ENCODE assay signal across 16 cellular contexts in the genomic region with DNA sequence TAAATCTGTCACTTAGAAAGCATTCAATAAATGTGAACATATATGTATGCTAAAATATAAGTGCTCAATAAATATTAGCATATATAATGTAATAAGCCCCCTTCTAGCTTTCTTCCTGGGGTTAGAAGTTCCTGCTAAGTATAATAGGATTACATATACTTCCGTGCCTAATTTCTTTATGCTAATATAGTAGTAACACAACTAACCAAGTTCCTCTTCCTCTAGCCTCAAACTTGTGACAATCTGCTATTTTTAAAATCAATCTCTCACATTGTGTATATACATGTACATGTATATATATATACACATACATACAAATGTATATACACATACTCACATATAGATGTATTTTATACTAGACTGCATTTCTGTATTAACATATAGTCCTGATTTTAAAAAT. TPM values are rescaled to one million over a fixed set of nuclear protein-coding genes. Genes with fewer than 3 reads are reported as not detected.
DNase-seq lines count a peak whose midpoint lies in the region; ATAC-seq and TF ChIP-seq lines count a peak whose summit lies in the region.
"Had no signal": no experiment of that assay in that cellular context is flagged by ENCODE, and none has a peak within 500 bp of the region (broad histone marks: within the 10 kb centered on the region; RNA-seq: fewer than 3 reads in every experiment).

No MANE protein-coding gene starts in this region.

- ATAC-seq in HG02885 (IDR thresholded peaks at IDR 0.05; ENCODE audit: poor library complexity, unreplicated experiment) (peak; percentile 45), memory B cell (ENCODE audit: low read depth) (peak; percentile 51)

- H3K4me1 Mint-ChIP-seq in memory B cell (peaks cover 44% of the 10 kb centered on the region), osteocyte (ENCODE audit: unreplicated experiment) (peaks cover 31% of the 10 kb centered on the region)

- DNase-seq in A673 (ENCODE audit: low spot score) (peak; percentile 33), memory B cell (ENCODE audit: low spot score in 2 of 2) (no peak), osteocyte (ENCODE audit: extremely low spot score, unreplicated experiment) (no peak), NCI-H2081 treated with DMSO at 0.1 percent for 48 hours (lab: John Stamatoyannopoulos, UW) (no peak), GM13976 (ENCODE audit: low spot score) (no peak), NCI-H1694 (lab: John Stamatoyannopoulos, UW) (no peak)
- DNase-seq: CD4-positive, CD25-positive, alpha-beta regulatory T cell; DMS53; KBM-7; NCI-H1417; NCI-H2081; NCI-H524; NK-92 treated with Interleukin-12 subunit alpha and Interleukin-12 subunit beta, amount 100 ng/mL, for 24 hours; SHP77 treated with DMSO at 0.1 percent for 48 hours had no signal

- H3K36me3 Mint-ChIP-seq in memory B cell (peaks cover 5% of the 10 kb centered on the region), osteocyte (ENCODE audit: unreplicated experiment) (peaks cover 3% of the 10 kb centered on the region)

- H3K27me3 Mint-ChIP-seq in memory B cell (no peaks in the 10 kb centered on the region), osteocyte (ENCODE audit: unreplicated experiment) (no peaks in the 10 kb centered on the region)
- H3K27me3 Mint-ChIP-seq: CD4-positive, CD25-positive, alpha-beta regulatory T cell had no signal

- H3K4me3 Mint-ChIP-seq in memory B cell: no peak overlapping the region
- no peak overlapping the region for H3K4me3 Mint-ChIP-seq in osteocyte (ENCODE audit: unreplicated experiment)
- H3K4me3 Mint-ChIP-seq: CD4-positive, CD25-positive, alpha-beta regulatory T cell had no signal

- H2AFZ ChIP-seq in OCI-LY3 (ENCODE audit: low read depth, low read length): no peak overlapping the region

- H3K36me3 ChIP-seq in A673 (ENCODE audit: insufficient read depth, low read length, poor library complexity, severe bottlenecking) (no peaks in the 10 kb centered on the region), OCI-LY3 (replicated peaks; ENCODE audit: low read depth, low read length) (no peaks in the 10 kb centered on the region)

- intact Hi-C loops in A673 (cut with micrococcal nuclease; ENCODE audit: unreplicated experiment): no loop called here

- peak overlapping the region; percentile 24; the same call in 1 of the 2 replicates for H3K4me2 ChIP-seq in OCI-LY3 (ENCODE audit: low read length)

- H3K27me3 ChIP-seq in A673 (replicated peaks; ENCODE audit: insufficient read depth, low read depth, low read length, poor library complexity) (no peaks in the 10 kb centered on the region), OCI-LY3 (ENCODE audit: low read depth, low read length) (no peaks in the 10 kb centered on the region)

- H3K9me3 Mint-ChIP-seq in memory B cell: no peaks in the 10 kb centered on the region
- no peaks in the 10 kb centered on the region for H3K9me3 Mint-ChIP-seq in osteocyte (ENCODE audit: unreplicated experiment)
- H3K9me3 Mint-ChIP-seq: CD4-positive, CD25-positive, alpha-beta regulatory T cell had no signal

- peaks cover 100% of the 10 kb centered on the region for H3K79me2 ChIP-seq in OCI-LY3 (ENCODE audit: low read length)

- H3K4me3 ChIP-seq in A673 (ENCODE audit: low read depth, low read length, poor library complexity, severe bottlenecking): no peak overlapping the region
- H3K4me3 ChIP-seq in OCI-LY3 (ENCODE audit: low read length): no peak overlapping the region

- CTCF ChIA-PET in A673 (lab: Charles Lee): no interaction called here

- H4K20me1 ChIP-seq in OCI-LY3 (ENCODE audit: insufficient read depth, low read length): peaks cover 92% of the 10 kb centered on the region

- H3K4me1 ChIP-seq in A673 (ENCODE audit: insufficient read depth, low read length, poor library complexity, severe bottlenecking) (peaks cover 23% of the 10 kb centered on the region), OCI-LY3 (ENCODE audit: low read length) (peaks cover 13% of the 10 kb centered on the region)

- TF ChIP-seq CTCF in A673 (conservative IDR thresholded peaks at IDR 0.05; ENCODE audit: low read depth, low read length) (no peak), OCI-LY3 (IDR thresholded peaks at IDR 0.05; ENCODE audit: low read depth, low read length) (no peak), osteocyte (IDR thresholded peaks at IDR 0.05) (no peak), GM13976 (IDR thresholded peaks at IDR 0.05; ENCODE audit: borderline replicate concordance, control extremely low read depth, extremely low read depth, insufficient read depth, missing control alignments) (no peak)

- POLR2A ChIA-PET in A673 (lab: Charles Lee; ENCODE audit: low non-redundant PET): no interaction called here

- H3K27ac ChIP-seq in A673 (ENCODE audit: low read depth, low read length, poor library complexity, severe bottlenecking) (peak overlapping the region; percentile 30), OCI-LY3 (ENCODE audit: low read length) (no peak overlapping the region)

- H3K9me3 ChIP-seq in A673 (ENCODE audit: low read depth, low read length, poor library complexity, severe bottlenecking): no peaks in the 10 kb centered on the region
- H3K9me3 ChIP-seq in OCI-LY3 (ENCODE audit: insufficient read depth, low read length): no peaks in the 10 kb centered on the region

- in situ Hi-C loops in GM13976 (cut with MboI; ENCODE audit: low sequenced_read_pairs, unreplicated experiment): no loop called here

- H3K27ac Mint-ChIP-seq in memory B cell (peak overlapping the region; percentile 76), osteocyte (ENCODE audit: unreplicated experiment) (no peak overlapping the region)

- no peak overlapping the region for H3K9ac ChIP-seq in OCI-LY3 (ENCODE audit: low read length)

- BruUV-seq in A673 (replicated peaks; lab: Mats Ljungman, UMichigan): no TSS peak

RNA-seq across cellular contexts. Expression of a gene that starts 32.2 kb away (rescaled TPM):
- 79.1 and 86.8 TPM in 2 replicates for total RNA-seq in A673 (2021)
- 84.3 and 86.5 TPM in 2 replicates for total RNA-seq in osteocyte
